Comparison of ENCODE assay signal across 15 cellular contexts in the genomic region with DNA sequence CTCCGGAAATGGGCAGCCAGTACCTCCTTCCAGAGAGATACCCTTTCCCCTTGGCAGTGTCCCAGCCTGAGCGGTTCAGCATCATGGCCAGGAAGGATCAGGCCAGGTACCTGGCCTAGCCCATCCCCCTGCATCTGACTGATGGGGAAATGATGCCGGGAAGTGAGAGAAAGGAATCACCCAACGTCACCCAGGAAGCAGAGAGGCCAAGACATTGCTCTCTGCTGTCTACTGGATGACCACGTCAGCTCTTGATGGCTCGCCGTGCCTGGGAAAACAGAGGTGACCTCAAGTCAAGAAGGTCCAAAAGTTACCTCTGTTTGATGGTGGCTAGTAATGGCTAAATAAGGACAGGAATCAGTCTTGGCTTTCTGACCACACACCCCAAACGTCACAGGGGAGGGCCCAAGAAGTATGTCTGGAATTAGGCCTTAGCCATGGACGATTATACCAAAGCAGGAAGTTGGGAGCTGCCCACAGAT.
A peak's percentile ranks its signal among the peaks of the same experiment; 100 is the strongest.
DNase-seq lines count a peak whose midpoint lies in the region; ATAC-seq and TF ChIP-seq lines count a peak whose summit lies in the region.
"Had no signal": no experiment of that assay in that cellular context is flagged by ENCODE, and none has a peak within 500 bp of the region (broad histone marks: within the 10 kb centered on the region; RNA-seq: fewer than 3 reads in every experiment).

No MANE protein-coding gene starts in this region.

- DNase-seq in cardiac fibroblast (ENCODE audit: low read depth in 2 of 2) (peak; percentile 58 to 78), mesothelial cell of epicardium (ENCODE audit: low spot score in 2 of 2, unreplicated experiment in 2 of 2) (no peak), NK-92 (lab: John Stamatoyannopoulos, UW; ENCODE audit: unreplicated experiment) (no peak), RWPE1 (ENCODE audit: low spot score) (no peak)
- DNase-seq: activated CD4-positive, alpha-beta memory T cell treated with anti-CD3 and anti-CD28 coated beads for 36 hours; DMS79 treated with DMSO at 0.1 percent for 48 hours; naive B cell; SJCRH30 had no signal

- WGBS in thymus = 95% methylated on average over 9 of the region's 9 CpGs

- H3K4me3 ChIP-seq in cardiac fibroblast (replicated peaks in 1 of 2; ENCODE audit: low read depth in 2 of 2, low read length in 2 of 2) (no peak overlapping the region), thymus (ENCODE audit: low read length) (no peak overlapping the region)
- H3K4me3 ChIP-seq: HAP-1, SJCRH30 had no signal

- H3K4me1 Mint-ChIP-seq in mesothelial cell of epicardium = peaks cover 35% of the 10 kb centered on the region

- H3K27ac ChIP-seq in KOPT-K1 (ENCODE audit: low read depth, low read length, poor library complexity, severe bottlenecking) (peak overlapping the region; percentile 6), thymus (ENCODE audit: low read depth) (peak overlapping the region; percentile 1), RWPE1 (no peak overlapping the region)
- H3K27ac ChIP-seq: HL-60, SJCRH30 had no signal

- H3K27me3 ChIP-seq in thymus (ENCODE audit: control insufficient read depth, insufficient read depth) = no peaks in the 10 kb centered on the region
- H3K27me3 ChIP-seq: SJCRH30 had no signal

- H3K4me1 ChIP-seq in thymus (ENCODE audit: control insufficient read depth, insufficient read depth, low read length) = peaks cover 21% of the 10 kb centered on the region
- H3K4me1 ChIP-seq: HAP-1 had no signal

- no peak for ATAC-seq in activated CD4-positive, CD25-positive, alpha-beta regulatory T cell treated with anti-CD3 and anti-CD28 coated beads, Interleukin-2, amount 50 U/mL, for 24 hours
- no peak for ATAC-seq in HG03354 (IDR thresholded peaks at IDR 0.05; ENCODE audit: poor library complexity, severe bottlenecking, unreplicated experiment)

- H3K9me3 ChIP-seq in KOPT-K1 (ENCODE audit: insufficient read depth, low read length, poor library complexity, severe bottlenecking) (no peaks in the 10 kb centered on the region), thymus (ENCODE audit: control insufficient read depth) (no peaks in the 10 kb centered on the region)
- H3K9me3 ChIP-seq: HAP-1, SJCRH30 had no signal

- POLR2A ChIA-PET in RWPE1 (lab: Yijun Ruan, JAX; ENCODE audit: low non-redundant PET) = no interaction called here

- H3K27me3 Mint-ChIP-seq in mesothelial cell of epicardium (ENCODE audit: low read depth) = no peaks in the 10 kb centered on the region
- H3K27me3 Mint-ChIP-seq: activated CD4-positive, alpha-beta memory T cell treated with anti-CD3 and anti-CD28 coated beads for 36 hours; brain; naive B cell had no signal

- H3K27ac Mint-ChIP-seq in mesothelial cell of epicardium = peak overlapping the region; percentile 25
- H3K27ac Mint-ChIP-seq: activated CD4-positive, alpha-beta memory T cell treated with anti-CD3 and anti-CD28 coated beads for 36 hours; naive B cell had no signal

- TF ChIP-seq CTCF in cardiac fibroblast (IDR thresholded peaks at IDR 0.05; ENCODE audit: low read depth, low read length) (no peak), mesothelial cell of epicardium (IDR thresholded peaks at IDR 0.05; ENCODE audit: unreplicated experiment) (no peak), RWPE1 (conservative IDR thresholded peaks at IDR 0.05; ENCODE audit: low read depth) (no peak)

- no peak overlapping the region for H3K4me3 Mint-ChIP-seq in mesothelial cell of epicardium
- H3K4me3 Mint-ChIP-seq: activated CD4-positive, alpha-beta memory T cell treated with anti-CD3 and anti-CD28 coated beads for 36 hours; brain; naive B cell had no signal

- CTCF ChIA-PET in RWPE1 (lab: Yijun Ruan, JAX) = interaction anchor here (0.7 kb wide), 1 partner anchor 211 kb away, joined by 3 read pairs; no protein-coding TSS in a partner anchor

- H3K36me3 ChIP-seq in KOPT-K1 (ENCODE audit: insufficient read depth, low read length) (peaks cover 57% of the 10 kb centered on the region), thymus (ENCODE audit: control insufficient read depth, insufficient read depth) (peaks cover 48% of the 10 kb centered on the region)
- H3K36me3 ChIP-seq: HAP-1, SJCRH30 had no signal

- H3K36me3 Mint-ChIP-seq in mesothelial cell of epicardium = peaks cover 15% of the 10 kb centered on the region

- H3K9me3 Mint-ChIP-seq in mesothelial cell of epicardium = no peaks in the 10 kb centered on the region
- H3K9me3 Mint-ChIP-seq: activated CD4-positive, alpha-beta memory T cell treated with anti-CD3 and anti-CD28 coated beads for 36 hours; brain; naive B cell had no signal

Comparison
In these comparisons a context has a peak if more than half of its experiments do, and no peak if none do; other contexts are left out.
1. DNase-seq: peak in cardiac fibroblast (2 of 2); none in mesothelial cell of epicardium (0 of 2), NK-92 (single experiment) and RWPE1 (single experiment).